16 cellular contexts compared by ENCODE assay signal in genomic region chr12:11794751-11795150, GRCh38.
DNase-seq lines count a peak whose midpoint lies in the region; ATAC-seq and TF ChIP-seq lines count a peak whose summit lies in the region.
"Had no signal": no experiment of that assay in that cellular context is flagged by ENCODE, and none has a peak within 500 bp of the region (broad histone marks: within the 10 kb centered on the region; RNA-seq: fewer than 3 reads in every experiment).

No MANE protein-coding gene starts in this region.

- TF ChIP-seq POLR2A in testis (IDR thresholded peaks at IDR 0.05), result no peak

- H2AFZ ChIP-seq in smooth muscle cell (ENCODE audit: low read depth), result no peak overlapping the region
- H2AFZ ChIP-seq: neural progenitor cell had no signal

- no peaks in the 10 kb centered on the region for H3K36me3 ChIP-seq in lower lobe of right lung
- no peaks in the 10 kb centered on the region for H3K36me3 ChIP-seq in smooth muscle cell (ENCODE audit: low read depth)
- H3K36me3 ChIP-seq in testis (ENCODE audit: low read depth, missing control alignments), result no peaks in the 10 kb centered on the region
- H3K36me3 ChIP-seq: neural progenitor cell had no signal

- H3K27me3 Mint-ChIP-seq in natural killer cell treated with Interleukin-12 subunit alpha and Interleukin-12 subunit beta and Interleukin-15 and Interleukin-18, amount 100 ng/mL, for 72 hours, result no peaks in the 10 kb centered on the region
- H3K27me3 Mint-ChIP-seq: IgD-negative memory B cell had no signal

- H3K9me3 Mint-ChIP-seq in natural killer cell treated with Interleukin-12 subunit alpha and Interleukin-12 subunit beta and Interleukin-15 and Interleukin-18, amount 100 ng/mL, for 72 hours, result no peaks in the 10 kb centered on the region
- H3K9me3 Mint-ChIP-seq in stimulated activated effector memory CD8-positive, alpha-beta T cell treated with anti-CD3 and anti-CD28 coated beads, Interleukin-12 subunit alpha, Interleukin-12 subunit beta, amount 100 ng/mL, for 72 hours, result no peaks in the 10 kb centered on the region
- H3K9me3 Mint-ChIP-seq: IgD-negative memory B cell had no signal

- peaks cover 37% of the 10 kb centered on the region for H3K79me2 ChIP-seq in smooth muscle cell (ENCODE audit: low read depth)

- H3K27ac ChIP-seq in HL-60 (replicated peaks) (peak overlapping the region; percentile 98), lower lobe of right lung (peak overlapping the region; percentile 5), smooth muscle cell (ENCODE audit: low read depth) (peak overlapping the region; percentile 86), testis (peak overlapping the region in 1 of 2 donors; percentile 64)
- H3K27ac ChIP-seq: neural progenitor cell had no signal

- no peak overlapping the region for H3K27ac Mint-ChIP-seq in natural killer cell treated with Interleukin-12 subunit alpha and Interleukin-12 subunit beta and Interleukin-15 and Interleukin-18, amount 100 ng/mL, for 72 hours
- H3K27ac Mint-ChIP-seq in stimulated activated effector memory CD8-positive, alpha-beta T cell treated with anti-CD3 and anti-CD28 coated beads, Interleukin-12 subunit alpha, Interleukin-12 subunit beta, amount 100 ng/mL, for 72 hours, result no peak overlapping the region
- H3K27ac Mint-ChIP-seq: IgD-negative memory B cell, neural progenitor cell had no signal

- H3K4me2 ChIP-seq in smooth muscle cell, result peak overlapping the region; percentile 50

- H3F3A ChIP-seq in smooth muscle cell (ENCODE audit: low read depth), result peaks cover 23% of the 10 kb centered on the region

- 65% methylated on average over 4 of the region's 4 CpGs for WGBS in smooth muscle cell (ENCODE audit: low lambda C conversion rate)
- WGBS in testis, 2 donors, result 86 to 93% methylated on average over 4 of the region's 4 CpGs

- ATAC-seq in lower lobe of right lung, result no peak
- no peak for ATAC-seq in natural killer cell treated with Interleukin-12 subunit alpha and Interleukin-12 subunit beta and Interleukin-15 and Interleukin-18, amount 100 ng/mL, for 72 hours
- ATAC-seq in stimulated activated effector memory CD8-positive, alpha-beta T cell treated with anti-CD3 and anti-CD28 coated beads, Interleukin-12 subunit alpha, Interleukin-12 subunit beta, amount 100 ng/mL, for 72 hours, result no peak

- H3K27me3 ChIP-seq in HL-60 (ENCODE audit: insufficient read depth, poor library complexity, severe bottlenecking) (no peaks in the 10 kb centered on the region), lower lobe of right lung (ENCODE audit: low read depth) (no peaks in the 10 kb centered on the region), smooth muscle cell (ENCODE audit: low read depth) (no peaks in the 10 kb centered on the region), testis (no peaks in the 10 kb centered on the region)
- H3K27me3 ChIP-seq: neural progenitor cell had no signal

- H3K36me3 Mint-ChIP-seq in natural killer cell treated with Interleukin-12 subunit alpha and Interleukin-12 subunit beta and Interleukin-15 and Interleukin-18, amount 100 ng/mL, for 72 hours, result peaks cover 4% of the 10 kb centered on the region
- peaks cover 31% of the 10 kb centered on the region for H3K36me3 Mint-ChIP-seq in stimulated activated effector memory CD8-positive, alpha-beta T cell treated with anti-CD3 and anti-CD28 coated beads, Interleukin-12 subunit alpha, Interleukin-12 subunit beta, amount 100 ng/mL, for 72 hours

- no peak overlapping the region for H3K9ac ChIP-seq in smooth muscle cell (ENCODE audit: low read depth)
- H3K9ac ChIP-seq: neural progenitor cell had no signal

- H3K9me3 ChIP-seq in lower lobe of right lung (no peaks in the 10 kb centered on the region), smooth muscle cell (replicated peaks; ENCODE audit: low read depth) (no peaks in the 10 kb centered on the region), testis (no peaks in the 10 kb centered on the region)

- H3K4me1 ChIP-seq in lower lobe of right lung (peaks cover 58% of the 10 kb centered on the region), smooth muscle cell (ENCODE audit: low read depth) (peaks cover 47% of the 10 kb centered on the region), testis (peaks cover 24% of the 10 kb centered on the region)

- intact Hi-C loops in lower lobe of right lung (cut with DNase I) (no loop called here), testis (cut with DNase I; ENCODE audit: low total_unique reads) (no loop called here)

- DNase-seq in HL-60 (ENCODE audit: low read depth in 1 of 2, low spot score in 1 of 2) (no peak), SW480 (ENCODE audit: low spot score) (peak; percentile 78), lower lobe of right lung (no peak), smooth muscle cell (lab: John Stamatoyannopoulos, UW; ENCODE audit: unreplicated experiment) (no peak), LoVo (ENCODE audit: low spot score) (no peak), testis (no peak)
- DNase-seq in natural killer cell treated with Interleukin-12 subunit alpha and Interleukin-12 subunit beta and Interleukin-15 and Interleukin-18, amount 100 ng/mL, for 72 hours (ENCODE audit: low spot score), result no peak
- DNase-seq in stimulated activated effector memory CD8-positive, alpha-beta T cell treated with anti-CD3 and anti-CD28 coated beads, Interleukin-12 subunit alpha, Interleukin-12 subunit beta, amount 100 ng/mL, for 72 hours (ENCODE audit: low spot score in 2 of 2), result no peak
- DNase-seq: activated CD4-positive, alpha-beta T cell treated with anti-CD3 and anti-CD28 coated beads for 1 hour; activated gamma-delta T cell; NCI-H2029; NCI-H446 treated with DMSO at 0.1 percent for 48 hours; stimulated activated CD4-positive, alpha-beta T cell treated with anti-CD3 and anti-CD28 coated beads, Interleukin-2, amount 100 ng/mL, for 24 hours; T1000 had no signal

- no peak overlapping the region for H3K4me3 Mint-ChIP-seq in natural killer cell treated with Interleukin-12 subunit alpha and Interleukin-12 subunit beta and Interleukin-15 and Interleukin-18, amount 100 ng/mL, for 72 hours
- no peak overlapping the region for H3K4me3 Mint-ChIP-seq in stimulated activated effector memory CD8-positive, alpha-beta T cell treated with anti-CD3 and anti-CD28 coated beads, Interleukin-12 subunit alpha, Interleukin-12 subunit beta, amount 100 ng/mL, for 72 hours
- H3K4me3 Mint-ChIP-seq: IgD-negative memory B cell, neural progenitor cell had no signal

- TF ChIP-seq CTCF in HL-60 (IDR thresholded peaks at IDR 0.05; ENCODE audit: insufficient read depth, low read length) (no peak), lower lobe of right lung (IDR thresholded peaks at IDR 0.05) (no peak), smooth muscle cell (IDR thresholded peaks at IDR 0.05; ENCODE audit: borderline replicate concordance, insufficient read depth, poor library complexity, severe bottlenecking) (no peak), testis (IDR thresholded peaks at IDR 0.05) (no peak)

- peaks cover 4% of the 10 kb centered on the region for H4K20me1 ChIP-seq in smooth muscle cell (ENCODE audit: low read depth)

- H3K4me1 Mint-ChIP-seq in natural killer cell treated with Interleukin-12 subunit alpha and Interleukin-12 subunit beta and Interleukin-15 and Interleukin-18, amount 100 ng/mL, for 72 hours (ENCODE audit: low read depth in 2 of 2), result peaks cover 43% of the 10 kb centered on the region in 2 donors
- peaks cover 58% of the 10 kb centered on the region for H3K4me1 Mint-ChIP-seq in stimulated activated effector memory CD8-positive, alpha-beta T cell treated with anti-CD3 and anti-CD28 coated beads, Interleukin-12 subunit alpha, Interleukin-12 subunit beta, amount 100 ng/mL, for 72 hours

- H3K4me3 ChIP-seq in HL-60 (replicated peaks; ENCODE audit: insufficient read depth, low read length) (no peak overlapping the region), lower lobe of right lung (no peak overlapping the region), smooth muscle cell (no peak overlapping the region), testis (no peak overlapping the region)
- H3K4me3 ChIP-seq: neural progenitor cell had no signal
